ENCODE assay signal across 26 cellular contexts in the genomic region with DNA sequence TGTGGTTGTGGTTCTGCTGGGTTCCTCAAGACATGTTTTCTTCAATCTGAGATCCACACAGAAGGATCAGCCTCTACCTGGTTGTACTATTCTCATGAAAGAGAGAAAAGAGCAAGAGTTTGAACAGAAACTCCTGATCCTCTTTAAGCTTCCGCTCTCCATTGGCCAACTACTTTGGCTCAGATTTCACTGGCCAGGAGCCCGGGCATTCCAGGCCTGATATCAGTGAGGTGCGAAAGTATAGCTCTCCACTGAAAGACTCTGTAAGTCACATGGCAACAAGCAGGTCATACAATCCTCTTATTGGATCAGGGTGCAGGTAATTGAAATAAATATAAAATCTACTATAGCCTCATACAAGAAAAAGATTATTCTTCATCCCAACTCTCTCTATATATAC.
DNase-seq lines count a peak whose midpoint lies in the region; ATAC-seq, FAIRE-seq and TF ChIP-seq lines count a peak whose summit lies in the region.
"Had no signal": no experiment of that assay in that cellular context is flagged by ENCODE, and none has a peak within 500 bp of the region (broad histone marks: within the 10 kb centered on the region; RNA-seq: fewer than 3 reads in every experiment).

No MANE protein-coding gene starts in this region.

- intact Hi-C loops in vagina (cut with DNase I), result no loop called here

- FAIRE-seq in bronchial epithelial cell (lab: Jason Lieb, UNC), result no peak
- FAIRE-seq: GM12878, TTC549 had no signal

- H3K4me1 ChIP-seq in vagina, result no peaks in the 10 kb centered on the region
- H3K4me1 ChIP-seq: esophagus muscularis mucosa had no signal

- no peak overlapping the region for H3K27ac ChIP-seq in vagina
- H3K27ac ChIP-seq: dorsolateral prefrontal cortex, esophagus muscularis mucosa had no signal

- TF ChIP-seq POLR2A in vagina (IDR thresholded peaks at IDR 0.05), result no peak

- H3K27me3 ChIP-seq in bronchial epithelial cell (ENCODE audit: control insufficient read depth, insufficient read depth, low read length) (no peaks in the 10 kb centered on the region), vagina (no peaks in the 10 kb centered on the region)
- H3K27me3 ChIP-seq: dorsolateral prefrontal cortex, esophagus muscularis mucosa had no signal

- H3K9me3 ChIP-seq in vagina, result no peaks in the 10 kb centered on the region

- TF ChIP-seq CTCF in bronchial epithelial cell (IDR thresholded peaks at IDR 0.05; ENCODE audit: insufficient read depth, low read length, severe bottlenecking) (no peak), vagina (IDR thresholded peaks at IDR 0.05) (no peak)

- H3K4me3 ChIP-seq in bronchial epithelial cell (ENCODE audit: low read depth, low read length) (no peak overlapping the region), vagina (no peak overlapping the region)
- H3K4me3 ChIP-seq: dorsolateral prefrontal cortex, esophagus muscularis mucosa, GM12878, mucosa of descending colon had no signal

- H3K36me3 ChIP-seq in bronchial epithelial cell (ENCODE audit: control insufficient read depth, insufficient read depth, low read length) (no peaks in the 10 kb centered on the region), vagina (no peaks in the 10 kb centered on the region)
- H3K36me3 ChIP-seq: esophagus muscularis mucosa had no signal

- ATAC-seq in HG03520 (IDR thresholded peaks at IDR 0.05; ENCODE audit: unreplicated experiment), result no peak
- ATAC-seq: GM12878, mucosa of descending colon had no signal

- DNase-seq in EL (peak; percentile 38), NCI-H2029 treated with DMSO at 0.1 percent for 48 hours (lab: John Stamatoyannopoulos, UW) (peak; percentile 31), bronchial epithelial cell (ENCODE audit: low read depth) (peak; percentile 13), left kidney (ENCODE audit: low read depth, low spot score) (peak; percentile 8), vagina (ENCODE audit: extremely low spot score in 2 of 2) (no peak)
- DNase-seq in effector CD8-positive, alpha-beta T cell (lab: John Stamatoyannopoulos, UW), result no peak
- no peak for DNase-seq in stimulated activated CD4-positive, alpha-beta T cell treated with anti-CD3 and anti-CD28 coated beads, Interleukin-2, amount 100 ng/mL, for 48 hours
- DNase-seq: activated CD4-positive, alpha-beta T cell treated with anti-CD3 and anti-CD28 coated beads, Interleukin-2, amount 50 U/mL, for 1 hour; activated naive CD4-positive, alpha-beta T cell treated with Interleukin-2 at 50 U/mL for 16 hours; aorta; dorsolateral prefrontal cortex; GDM1; glutamatergic neuron; islet precursor cell; mucosa of descending colon; NCI-H2081; NK-92 treated with Interleukin-12 subunit alpha and Interleukin-12 subunit beta, amount 100 ng/mL, for 24 hours; nucleus accumbens; RPMI8226; stimulated activated CD4-positive, alpha-beta T cell treated with anti-CD3 and anti-CD28 coated beads, Interleukin-2, amount 100 ng/mL, for 24 hours; substantia nigra; SW 1271 had no signal

Comparison
In these comparisons a context has a peak if more than half of its experiments do, and no peak if none do; other contexts are left out.
1. DNase-seq: peak in EL (single experiment), NCI-H2029 treated with DMSO at 0.1 percent for 48 hours (single experiment), bronchial epithelial cell (single experiment) and left kidney (single experiment); none in effector CD8-positive, alpha-beta T cell (single experiment), vagina (0 of 2) and stimulated activated CD4-positive, alpha-beta T cell treated with anti-CD3 and anti-CD28 coated beads, Interleukin-2, amount 100 ng/mL, for 48 hours (0 of 2).